Comparison of ENCODE assay signal across 8 cellular contexts in the genomic region with DNA sequence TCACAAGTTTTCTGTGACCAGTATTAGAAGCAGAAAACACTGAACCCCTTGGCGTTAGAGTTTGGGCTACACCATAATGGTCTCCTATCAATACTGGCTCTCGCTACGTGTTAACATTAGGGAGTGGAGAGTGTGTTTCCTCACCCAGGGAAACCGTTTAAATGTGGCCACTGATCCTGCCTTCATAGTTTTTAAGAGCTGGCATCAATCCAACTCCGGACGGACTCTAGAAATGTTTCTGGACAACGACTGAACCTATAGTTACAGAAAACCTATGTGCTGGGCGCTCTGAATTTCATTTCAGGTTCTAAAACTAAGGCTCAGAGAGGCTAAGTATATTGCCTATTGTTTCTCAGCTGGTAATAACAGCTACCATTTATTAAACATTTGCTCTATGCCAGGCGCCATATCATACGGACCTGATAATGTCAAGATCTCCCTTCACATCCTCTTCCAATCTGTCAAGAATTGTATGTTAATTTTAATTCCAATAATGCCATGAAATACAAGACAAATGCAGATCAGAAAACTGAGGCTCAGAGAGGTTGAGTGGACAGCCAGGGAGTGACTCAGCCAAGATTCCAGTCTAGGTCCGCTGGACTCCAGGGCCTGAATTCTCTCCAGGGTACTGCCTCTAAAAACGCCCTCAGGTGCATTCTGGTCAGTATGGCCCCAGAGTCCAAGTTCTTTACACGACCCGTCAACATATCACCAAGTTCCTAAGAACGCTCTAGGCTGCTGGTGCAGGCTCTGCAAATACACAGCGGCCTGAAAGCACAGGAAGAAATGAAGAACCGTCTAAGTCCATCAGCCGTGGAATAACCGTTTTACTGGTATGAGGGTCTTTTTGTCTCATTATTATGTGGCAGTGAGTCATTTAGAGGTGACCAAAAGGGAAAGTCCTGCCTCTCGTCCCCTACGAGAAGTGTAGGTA. TPM values are rescaled to one million over a fixed set of nuclear protein-coding genes. Genes with fewer than 3 reads are reported as not detected.
DNase-seq lines count a peak whose midpoint lies in the region; ATAC-seq and TF ChIP-seq lines count a peak whose summit lies in the region.

No MANE protein-coding gene starts in this region.

- H3K4me1 ChIP-seq in breast epithelium: no peaks in the 10 kb centered on the region
- H3K4me1 ChIP-seq in suprapubic skin: peaks cover 39% of the 10 kb centered on the region

- WGBS in suprapubic skin: 18% methylated on average over 21 of the region's 21 CpGs

- TF ChIP-seq CTCF in NB4 (IDR thresholded peaks at IDR 0.05; ENCODE audit: low read depth, low read length): no peak
- no peak for TF ChIP-seq CTCF in breast epithelium (IDR thresholded peaks at IDR 0.05)
- TF ChIP-seq CTCF in suprapubic skin (IDR thresholded peaks at IDR 0.05): no peak

- H3K36me3 ChIP-seq in breast epithelium: no peaks in the 10 kb centered on the region
- no peaks in the 10 kb centered on the region for H3K36me3 ChIP-seq in suprapubic skin

- H3K27me3 ChIP-seq in breast epithelium (no peaks in the 10 kb centered on the region), suprapubic skin (no peaks in the 10 kb centered on the region)

- no peak for TF ChIP-seq EP300 in suprapubic skin (IDR thresholded peaks at IDR 0.05)

- ATAC-seq in left colon (peak; percentile 39), GM19397 (IDR thresholded peaks at IDR 0.05; ENCODE audit: unreplicated experiment) (no peak)

- H3K27ac ChIP-seq in breast epithelium: peak overlapping the region; percentile 97 to 99
- peak overlapping the region; percentile 99 for H3K27ac ChIP-seq in suprapubic skin

- TF ChIP-seq POLR2A in NB4 (IDR thresholded peaks at IDR 0.05; ENCODE audit: extremely low read depth, insufficient read length) (no peak), breast epithelium (IDR thresholded peaks at IDR 0.05) (no peak), suprapubic skin (IDR thresholded peaks at IDR 0.05) (no peak)

- intact Hi-C loops in breast epithelium (cut with DNase I; ENCODE audit: low total_unique reads): no loop called here
- intact Hi-C loops in left colon (cut with DNase I, micrococcal nuclease): loop anchor here in 1 of 2 donors (10.0 kb wide), 1 partner anchor 128 kb away; no protein-coding TSS in a partner anchor

- H3K4me3 ChIP-seq in NB4 (ENCODE audit: low read depth, low read length) (peak overlapping the region; percentile 91), breast epithelium (peak overlapping the region; percentile 81 to 96 (median 83)), suprapubic skin (peak overlapping the region; percentile 96)

- peak; percentile 74 for DNase-seq in NCI-H2227 (lab: John Stamatoyannopoulos, UW; ENCODE audit: unreplicated experiment)
- no peak for DNase-seq in NCI-H2227 treated with DMSO at 0.1 percent for 48 hours (lab: John Stamatoyannopoulos, UW)
- peak; percentile 65 for DNase-seq in NB4 (ENCODE audit: low read depth)
- DNase-seq in breast epithelium (ENCODE audit: low spot score in 2 of 2): no peak
- DNase-seq in left colon: peak; percentile 40 to 43
- DNase-seq in suprapubic skin (ENCODE audit: low spot score in 2 of 2): no peak
- DNase-seq in NCI-H128 (lab: John Stamatoyannopoulos, UW; ENCODE audit: unreplicated experiment): no peak

- H3K9me3 ChIP-seq in breast epithelium (no peaks in the 10 kb centered on the region), suprapubic skin (no peaks in the 10 kb centered on the region)

RNA-seq across cellular contexts. Expression of gene ASXL1, which starts 0.9 kb away (rescaled TPM):
- 100 to 1,000 TPM in 1 of 3 donors, 10 to 100 TPM in 2; 73.3 to 102 (median 97.3) TPM for total RNA-seq in breast epithelium
- total RNA-seq in left colon: 10 to 100 TPM; 39.9 to 42.5 TPM
- 100 to 1,000 TPM in 1 of 4 donors, 10 to 100 TPM in 3; 43.2 to 143 (median 71.8) TPM for total RNA-seq in suprapubic skin

Comparison
In these comparisons a context has a peak if more than half of its experiments do, and no peak if none do; other contexts are left out.
1. DNase-seq: peak in NCI-H2227 (single experiment), NB4 (single experiment) and left colon (2 of 2); none in NCI-H2227 treated with DMSO at 0.1 percent for 48 hours (single experiment), breast epithelium (0 of 2), suprapubic skin (0 of 2) and NCI-H128 (single experiment).
2. Peak in every context shown above with its lines, with median percentiles within 50 percentile points of each other: H3K4me3 ChIP-seq.